22 cellular contexts compared by ENCODE assay signal in the genomic region with DNA sequence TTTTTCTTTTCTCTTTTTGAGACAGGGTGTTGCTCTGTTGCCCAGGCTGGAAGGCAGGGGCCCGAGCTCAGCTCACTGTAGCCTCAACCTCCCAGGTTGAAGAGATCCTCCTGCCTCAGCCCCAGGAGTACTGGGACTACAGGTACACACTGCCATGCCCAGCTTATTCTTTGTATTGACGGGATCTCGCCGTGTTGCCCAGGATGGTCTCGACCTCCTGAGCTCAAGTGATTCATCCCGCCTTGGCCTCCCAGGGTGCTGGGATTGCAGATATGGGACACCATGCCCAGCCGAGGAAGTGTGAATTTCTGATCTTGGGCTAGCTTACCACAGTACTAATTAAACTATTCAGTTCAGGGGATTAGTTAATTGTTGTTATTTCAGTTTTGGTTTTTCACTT. TPM values are rescaled to one million over a fixed set of nuclear protein-coding genes. Genes with fewer than 3 reads are reported as not detected.
DNase-seq lines count a peak whose midpoint lies in the region; ATAC-seq and TF ChIP-seq lines count a peak whose summit lies in the region.
"Had no signal": no experiment of that assay in that cellular context is flagged by ENCODE, and none has a peak within 500 bp of the region (broad histone marks: within the 10 kb centered on the region; RNA-seq: fewer than 3 reads in every experiment).

No MANE protein-coding gene starts in this region.

- peaks cover 32% of the 10 kb centered on the region for H3K36me3 ChIP-seq in GM23338 (ENCODE audit: insufficient read depth)

- H3K4me3 Mint-ChIP-seq in GM23338: no peak overlapping the region
- H3K4me3 Mint-ChIP-seq in stimulated activated naive B cell treated with anti-CD40 and anti-IgM and Interleukin-4, amounts not matched to agents 10 μg/mL and 1 μg/mL and 100 μg/mL, for 72 hours: no peak overlapping the region

- no peaks in the 10 kb centered on the region for H3K9me2 ChIP-seq in GM23338 (ENCODE audit: insufficient read depth)

- H3K79me2 ChIP-seq in GM23338 (replicated peaks; ENCODE audit: insufficient read depth): peaks cover 52% of the 10 kb centered on the region

- no peak overlapping the region for H3K4me2 ChIP-seq in GM23338
- H3K4me2 ChIP-seq: PC-9 had no signal

- H3K9me3 Mint-ChIP-seq in activated naive CD4-positive, alpha-beta T cell treated with anti-CD3 and anti-CD28 coated beads, Interleukin-2, amount 50 U/mL, for 72 hours: no peaks in the 10 kb centered on the region
- H3K9me3 Mint-ChIP-seq in GM23338: no peaks in the 10 kb centered on the region
- no peaks in the 10 kb centered on the region for H3K9me3 Mint-ChIP-seq in stimulated activated naive B cell treated with anti-CD40 and anti-IgM and Interleukin-4, amounts not matched to agents 10 μg/mL and 1 μg/mL and 100 μg/mL, for 72 hours

- H3K4me1 ChIP-seq in GM23338 (ENCODE audit: insufficient read depth): no peaks in the 10 kb centered on the region

- peaks cover 6% of the 10 kb centered on the region; the same call in 1 of the 2 replicates for H3F3A ChIP-seq in GM23338 (replicated peaks; ENCODE audit: low read depth)

- peaks cover 22% of the 10 kb centered on the region for H4K20me1 ChIP-seq in GM23338 (replicated peaks; ENCODE audit: insufficient read depth)

- H3K27me3 Mint-ChIP-seq in GM23338 (ENCODE audit: insufficient read depth, low read depth, poor library complexity): peaks cover 2% of the 10 kb centered on the region
- H3K27me3 Mint-ChIP-seq in stimulated activated naive B cell treated with anti-CD40 and anti-IgM and Interleukin-4, amounts not matched to agents 10 μg/mL and 1 μg/mL and 100 μg/mL, for 72 hours: no peaks in the 10 kb centered on the region

- H3K27ac Mint-ChIP-seq in activated naive CD4-positive, alpha-beta T cell treated with anti-CD3 and anti-CD28 coated beads, Interleukin-2, amount 50 U/mL, for 72 hours: peak overlapping the region; percentile 25 to 55
- no peak overlapping the region for H3K27ac Mint-ChIP-seq in GM23338
- H3K27ac Mint-ChIP-seq in stimulated activated naive B cell treated with anti-CD40 and anti-IgM and Interleukin-4, amounts not matched to agents 10 μg/mL and 1 μg/mL and 100 μg/mL, for 72 hours: peak overlapping the region; percentile 77

- peaks cover 8 to 12% of the 10 kb centered on the region in 2 donors for H3K36me3 Mint-ChIP-seq in activated naive CD4-positive, alpha-beta T cell treated with anti-CD3 and anti-CD28 coated beads, Interleukin-2, amount 50 U/mL, for 72 hours
- H3K36me3 Mint-ChIP-seq in GM23338 (ENCODE audit: low read depth): peaks cover 72% of the 10 kb centered on the region
- H3K36me3 Mint-ChIP-seq in stimulated activated naive B cell treated with anti-CD40 and anti-IgM and Interleukin-4, amounts not matched to agents 10 μg/mL and 1 μg/mL and 100 μg/mL, for 72 hours: peaks cover 42 to 56% of the 10 kb centered on the region in 2 donors

- H3K4me3 ChIP-seq in GM23338: no peak overlapping the region
- H3K4me3 ChIP-seq: PC-9 had no signal

- DNase-seq in activated naive CD4-positive, alpha-beta T cell treated with anti-CD3 and anti-CD28 coated beads, Interleukin-2, amount 50 U/mL, for 72 hours (ENCODE audit: low spot score in 2 of 2): no peak
- no peak for DNase-seq in activated naive CD4-positive, alpha-beta T cell (lab: John Stamatoyannopoulos, UW)
- DNase-seq in GM23338 (ENCODE audit: low spot score) (no peak), astrocyte of the hippocampus (ENCODE audit: low read depth, low spot score) (peak; percentile 19), cerebellar cortex (ENCODE audit: low spot score) (no peak)
- DNase-seq in stimulated activated naive B cell treated with anti-CD40 and anti-IgM and Interleukin-4, amounts not matched to agents 10 μg/mL and 1 μg/mL and 100 μg/mL, for 72 hours: no peak
- DNase-seq: DMS53, EL, GF-D8, H7, KG1, NCI-H1092, NCI-H1436 treated with DMSO at 0.1 percent for 48 hours, NCI-H1930, NCI-H226, NCI-H510A treated with DMSO at 0.1 percent for 48 hours, NCI-H748 treated with DMSO at 0.1 percent for 48 hours, PC-9, RPMI8226, SHP77 had no signal

- peak overlapping the region; percentile 19; the same call in 1 of the 2 replicates for H3K27ac ChIP-seq in GM23338 (ENCODE audit: low read depth)
- H3K27ac ChIP-seq: C4-2B, PC-9 had no signal

- no peaks in the 10 kb centered on the region for H3K27me3 ChIP-seq in GM23338 (ENCODE audit: insufficient read depth)

- H3K4me1 Mint-ChIP-seq in GM23338: no peaks in the 10 kb centered on the region
- peaks cover 17 to 24% of the 10 kb centered on the region in 2 donors for H3K4me1 Mint-ChIP-seq in stimulated activated naive B cell treated with anti-CD40 and anti-IgM and Interleukin-4, amounts not matched to agents 10 μg/mL and 1 μg/mL and 100 μg/mL, for 72 hours

- no peak overlapping the region for H2AFZ ChIP-seq in GM23338
- H2AFZ ChIP-seq: PC-9 had no signal

- no peak for TF ChIP-seq CTCF in GM23338 (conservative IDR thresholded peaks at IDR 0.05; ENCODE audit: low read depth in 2 of 2)

- ATAC-seq in activated naive CD4-positive, alpha-beta T cell treated with anti-CD3 and anti-CD28 coated beads, Interleukin-2, amount 50 U/mL, for 72 hours: no peak
- ATAC-seq in GM23338 (no peak), HG03135 (IDR thresholded peaks at IDR 0.05; ENCODE audit: unreplicated experiment) (no peak)
- no peak for ATAC-seq in stimulated activated naive B cell treated with anti-CD40 and anti-IgM and Interleukin-4, amounts not matched to agents 10 μg/mL and 1 μg/mL and 100 μg/mL, for 72 hours (replicated peaks)

TF ChIP-seq in GM23338, 12 proteins besides CTCF, POLR2A, EP300 and RAD21 (continues in another document):
- TF ChIP-seq NANOG (IDR thresholded peaks at IDR 0.05; ENCODE audit: borderline replicate concordance) (no peak), STAT1 (IDR thresholded peaks at IDR 0.05; ENCODE audit: unreplicated experiment) (no peak), ETS1 (IDR thresholded peaks at IDR 0.05) (no peak), JUNB (IDR thresholded peaks at IDR 0.05; ENCODE audit: unreplicated experiment) (no peak), EZH2 (IDR thresholded peaks at IDR 0.05; ENCODE audit: low read depth, unreplicated experiment) (no peak)

RNA-seq across cellular contexts. Expression of gene FAM193A, which starts 28.6 kb away (rescaled TPM):
- 10 to 100 TPM; 31.0 to 32.4 TPM for total RNA-seq in activated naive CD4-positive, alpha-beta T cell treated with anti-CD3 and anti-CD28 coated beads, Interleukin-2, amount 50 U/mL, for 72 hours
- 20.8 and 22.9 TPM in 2 replicates for total RNA-seq in GM23338 (2014; rRNA removed; shearing (Covaris generic))
- polyA plus RNA-seq in GM23338 (2016; fragmentation: Nextera tagmentation; extraction: Ambion mirVana): 8.5 and 12.0 TPM in 2 replicates

RNA-seq across cellular contexts. Expression of gene RNF4, which starts 38.9 kb away (rescaled TPM):
- 10 to 100 TPM; 76.0 to 91.1 TPM for total RNA-seq in activated naive CD4-positive, alpha-beta T cell treated with anti-CD3 and anti-CD28 coated beads, Interleukin-2, amount 50 U/mL, for 72 hours
- total RNA-seq in GM23338 (2014; rRNA removed; shearing (Covaris generic)): 77.2 and 87.5 TPM in 2 replicates
- polyA plus RNA-seq in GM23338 (2016; fragmentation: Nextera tagmentation; extraction: Ambion mirVana): 42.5 and 47.7 TPM in 2 replicates
